12 cellular contexts compared by ENCODE assay signal in the genomic region with DNA sequence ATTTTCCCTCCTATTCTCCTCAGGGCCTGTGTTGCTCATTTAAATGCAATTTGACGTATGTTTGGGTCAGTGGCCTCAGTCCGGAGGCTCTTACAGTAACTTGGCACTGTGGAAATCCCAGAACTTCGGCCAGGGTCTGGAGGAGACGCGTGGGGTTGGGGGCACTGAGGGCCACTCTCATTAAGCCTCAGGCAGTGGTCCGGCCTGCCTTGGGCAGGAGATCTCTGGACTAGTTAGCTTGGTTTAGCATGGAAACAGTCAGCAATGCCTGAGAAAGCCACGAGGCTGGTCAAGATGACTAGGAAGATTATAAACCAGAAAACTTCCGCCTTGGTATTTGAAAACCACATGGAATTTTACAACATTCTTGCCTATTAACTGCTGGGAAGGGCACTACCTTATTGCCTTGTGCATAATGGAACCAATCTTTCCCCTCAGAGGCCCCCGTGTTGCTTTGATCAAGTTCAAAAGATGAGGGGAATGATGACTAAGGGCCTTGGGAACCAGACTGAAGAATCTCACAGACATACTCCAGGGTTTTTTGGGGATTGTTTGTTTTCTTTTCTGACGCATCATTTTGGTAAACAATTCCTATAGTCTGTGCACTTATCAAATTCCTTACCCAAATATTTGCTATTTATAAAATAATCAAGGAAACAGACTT.
A peak's percentile ranks its signal among the peaks of the same experiment; 100 is the strongest.
DNase-seq lines count a peak whose midpoint lies in the region; ATAC-seq and TF ChIP-seq lines count a peak whose summit lies in the region.
"Had no signal": no experiment of that assay in that cellular context is flagged by ENCODE, and none has a peak within 500 bp of the region (broad histone marks: within the 10 kb centered on the region; RNA-seq: fewer than 3 reads in every experiment).

No MANE protein-coding gene starts in this region.

- no peaks in the 10 kb centered on the region for H3F3A ChIP-seq in PC-3 (ENCODE audit: low read length, unreplicated experiment)

- H3K27me3 ChIP-seq in PC-3 (ENCODE audit: low read length) (no peaks in the 10 kb centered on the region), mucosa of rectum (ENCODE audit: control insufficient read depth in 2 of 2, insufficient read depth in 2 of 2, low read length in 2 of 2) (no peaks in the 10 kb centered on the region), neuronal stem cell (ENCODE audit: control insufficient read depth in 3 of 3, insufficient read depth in 3 of 3, low read depth in 1 of 3, low read length in 3 of 3) (no peaks in the 10 kb centered on the region), endodermal cell (ENCODE audit: control insufficient read depth, insufficient read depth, low read length, poor library complexity, severe bottlenecking) (no peaks in the 10 kb centered on the region)
- H3K27me3 ChIP-seq: esophagus squamous epithelium had no signal

- CTCF ChIA-PET in PC-3 (lab: Charles Lee): no interaction called here

- no peak overlapping the region for H4K8ac ChIP-seq in neuronal stem cell (ENCODE audit: low read depth, low read length)

- ATAC-seq in PC-3: peak; percentile 76

- no peaks in the 10 kb centered on the region for H3K36me3 Mint-ChIP-seq in dendritic cell treated with granulocyte-macrophage colony-stimulating factor and Interleukin-4, amounts not matched to agents 40 ng/mL and 50 ng/mL, for 4 days (ENCODE audit: low read depth)
- no peaks in the 10 kb centered on the region for H3K36me3 Mint-ChIP-seq in endodermal cell (ENCODE audit: low read depth)
- H3K36me3 Mint-ChIP-seq: activated naive CD8-positive, alpha-beta T cell had no signal

- H3K4me1 Mint-ChIP-seq in dendritic cell treated with granulocyte-macrophage colony-stimulating factor and Interleukin-4, amounts not matched to agents 40 ng/mL and 50 ng/mL, for 4 days (ENCODE audit: low read depth): peaks cover 8% of the 10 kb centered on the region
- peaks cover 16% of the 10 kb centered on the region for H3K4me1 Mint-ChIP-seq in endodermal cell
- H3K4me1 Mint-ChIP-seq: activated B cell treated with CpG ODN at 0.5 μM for 24 hours had no signal

- H2BK12ac ChIP-seq in neuronal stem cell (ENCODE audit: low read length): no peak overlapping the region

- H2AFZ ChIP-seq in PC-3 (ENCODE audit: low read length): peak overlapping the region; percentile 73
- no peak overlapping the region for H2AFZ ChIP-seq in neuronal stem cell (ENCODE audit: low read length)

- POLR2A ChIA-PET in PC-3 (lab: Charles Lee; ENCODE audit: unreplicated experiment): no interaction called here

- H3K4me1 ChIP-seq in PC-3 (ENCODE audit: insufficient read depth, low read length): peaks cover 24% of the 10 kb centered on the region
- peaks cover 26 to 36% of the 10 kb centered on the region in 2 donors for H3K4me1 ChIP-seq in mucosa of rectum (ENCODE audit: control insufficient read depth in 2 of 2, insufficient read depth in 2 of 2, low read length in 2 of 2)
- H3K4me1 ChIP-seq in neuronal stem cell (ENCODE audit: control insufficient read depth in 2 of 2, insufficient read depth in 1 of 2, low read depth in 1 of 2, low read length in 2 of 2): peaks cover 6 to 7% of the 10 kb centered on the region in 2 donors
- H3K4me1 ChIP-seq in endodermal cell (ENCODE audit: control insufficient read depth, insufficient read depth, low read length): peaks cover 4% of the 10 kb centered on the region

- no peak overlapping the region for H4K91ac ChIP-seq in neuronal stem cell (ENCODE audit: low read depth, low read length, poor library complexity)

- H3K27ac Mint-ChIP-seq in dendritic cell treated with granulocyte-macrophage colony-stimulating factor and Interleukin-4, amounts not matched to agents 40 ng/mL and 50 ng/mL, for 4 days: peak overlapping the region; percentile 74
- H3K27ac Mint-ChIP-seq in endodermal cell: no peak overlapping the region
- H3K27ac Mint-ChIP-seq: activated B cell treated with CpG ODN at 0.5 μM for 24 hours; activated naive CD8-positive, alpha-beta T cell had no signal

- H3K9me3 Mint-ChIP-seq in dendritic cell treated with granulocyte-macrophage colony-stimulating factor and Interleukin-4, amounts not matched to agents 40 ng/mL and 50 ng/mL, for 4 days: no peaks in the 10 kb centered on the region
- H3K9me3 Mint-ChIP-seq in endodermal cell: no peaks in the 10 kb centered on the region

- no peaks in the 10 kb centered on the region for H3K9me2 ChIP-seq in PC-3 (replicated peaks; ENCODE audit: low read length)

- no peaks in the 10 kb centered on the region for H3K9me3 ChIP-seq in PC-3 (ENCODE audit: low read length)
- H3K9me3 ChIP-seq in mucosa of rectum (ENCODE audit: control insufficient read depth in 2 of 2, low read length in 2 of 2): no peaks in the 10 kb centered on the region
- no peaks in the 10 kb centered on the region for H3K9me3 ChIP-seq in neuronal stem cell (replicated peaks in 1 of 2; ENCODE audit: control insufficient read depth in 2 of 2, insufficient read depth in 1 of 2, low read depth in 1 of 2, low read length in 2 of 2)
- H3K9me3 ChIP-seq in endodermal cell (ENCODE audit: control insufficient read depth, low read length): peaks cover 5% of the 10 kb centered on the region
- H3K9me3 ChIP-seq: esophagus squamous epithelium had no signal

- no peak for TF ChIP-seq CTCF in AG09319 (IDR thresholded peaks at IDR 0.05; ENCODE audit: low read depth, low read length)
- TF ChIP-seq CTCF in PC-3 (conservative IDR thresholded peaks at IDR 0.05; ENCODE audit: low read depth, low read length): no peak
- no peak for TF ChIP-seq CTCF in endodermal cell (conservative IDR thresholded peaks at IDR 0.05)

- no peak overlapping the region for H2BK5ac ChIP-seq in neuronal stem cell (ENCODE audit: low read length)

- H3K9ac ChIP-seq in PC-3 (ENCODE audit: low read length) (peak overlapping the region; percentile 81), mucosa of rectum (ENCODE audit: low read depth in 1 of 2, low read length in 2 of 2) (no peak overlapping the region), neuronal stem cell (ENCODE audit: low read depth, low read length, poor library complexity) (no peak overlapping the region), endodermal cell (ENCODE audit: extremely low read depth, low read length, poor library complexity, severe bottlenecking) (no peak overlapping the region)

- no peaks in the 10 kb centered on the region for H3K79me2 ChIP-seq in PC-3 (ENCODE audit: low read length)

- no peaks in the 10 kb centered on the region for H3K36me3 ChIP-seq in PC-3 (ENCODE audit: low read depth, low read length)
- no peaks in the 10 kb centered on the region for H3K36me3 ChIP-seq in mucosa of rectum (ENCODE audit: control insufficient read depth in 2 of 2, insufficient read depth in 2 of 2, low read length in 2 of 2)
- no peaks in the 10 kb centered on the region for H3K36me3 ChIP-seq in neuronal stem cell (replicated peaks in 1 of 2; ENCODE audit: control insufficient read depth in 2 of 2, insufficient read depth in 2 of 2, low read length in 2 of 2)
- no peaks in the 10 kb centered on the region for H3K36me3 ChIP-seq in endodermal cell (ENCODE audit: control insufficient read depth, insufficient read depth, low read length)
- H3K36me3 ChIP-seq: esophagus squamous epithelium had no signal

- no peak overlapping the region for H3K18ac ChIP-seq in neuronal stem cell (ENCODE audit: low read length)

- H3K4me3 ChIP-seq in PC-3 (ENCODE audit: low read length) (no peak overlapping the region; the same call in 1 of the 2 replicates), mucosa of rectum (ENCODE audit: low read length in 2 of 2) (peak overlapping the region; percentile 1 to 26), neuronal stem cell (ENCODE audit: low read length in 2 of 2) (no peak overlapping the region), endodermal cell (ENCODE audit: low read length) (no peak overlapping the region)

- H2BK120ac ChIP-seq in neuronal stem cell (ENCODE audit: low read depth, low read length): no peak overlapping the region

- intact Hi-C loops in PC-3 (cut with micrococcal nuclease): no loop called here
- intact Hi-C loops in dendritic cell treated with granulocyte-macrophage colony-stimulating factor and Interleukin-4, amounts not matched to agents 40 ng/mL and 50 ng/mL, for 4 days (cut with micrococcal nuclease): loop anchor here (10.0 kb wide), 1 partner anchor 54 kb away; no protein-coding TSS in a partner anchor

- H3K79me1 ChIP-seq in neuronal stem cell (ENCODE audit: low read depth, low read length): no peaks in the 10 kb centered on the region

- no CpG with 5 or more reads among the region's 10 CpGs for WGBS in neuronal stem cell (ENCODE audit: extremely low coverage in 2 of 2, insufficient read length in 2 of 2, insufficient replicate concordance in 1 of 2), 2 donors
- 84 to 92% methylated on average over 2 to 10 of the region's 10 CpGs for WGBS in endodermal cell (ENCODE audit: insufficient coverage in 1 of 2, insufficient read length in 1 of 2), 2 experiments

- H3K27ac ChIP-seq in PC-3 (ENCODE audit: low read length) (peak overlapping the region; percentile 99), mucosa of rectum (ENCODE audit: low read depth in 2 of 2, low read length in 2 of 2) (peak overlapping the region; percentile 72 to 79), neuronal stem cell (replicated peaks; ENCODE audit: low read length) (no peak overlapping the region), endodermal cell (ENCODE audit: low read depth, low read length) (no peak overlapping the region)

- H3K14ac ChIP-seq in neuronal stem cell (ENCODE audit: low read length): no peak overlapping the region

- no peak overlapping the region for H2AK5ac ChIP-seq in neuronal stem cell (ENCODE audit: low read depth, low read length)

- H4K20me1 ChIP-seq in PC-3 (ENCODE audit: low read length): no peaks in the 10 kb centered on the region

- H2BK15ac ChIP-seq in neuronal stem cell (ENCODE audit: low read length): no peak overlapping the region

- H3K23ac ChIP-seq in neuronal stem cell (ENCODE audit: low read depth, low read length, poor library complexity): no peak overlapping the region

- H3K27me3 Mint-ChIP-seq in dendritic cell treated with granulocyte-macrophage colony-stimulating factor and Interleukin-4, amounts not matched to agents 40 ng/mL and 50 ng/mL, for 4 days: peaks cover 8% of the 10 kb centered on the region
- no peaks in the 10 kb centered on the region for H3K27me3 Mint-ChIP-seq in endodermal cell (ENCODE audit: insufficient read depth)
- H3K27me3 Mint-ChIP-seq: activated naive CD8-positive, alpha-beta T cell had no signal

- DNase-seq in AG09319 (ENCODE audit: extremely low read depth, low read depth) (peak; percentile 97), PC-3 (peak; percentile 84), neuronal stem cell (ENCODE audit: low spot score) (no peak), endodermal cell (no peak), SKM-1 (lab: John Stamatoyannopoulos, UW; ENCODE audit: unreplicated experiment) (no peak), NCI-H1105 (lab: John Stamatoyannopoulos, UW) (no peak)
- DNase-seq: activated B cell treated with CpG ODN at 0.5 μM for 24 hours, esophagus squamous epithelium, NCI-H526 had no signal

- BruUV-seq in PC-3 (replicated peaks; lab: Mats Ljungman, UMichigan): no TSS peak

- H3K4me2 ChIP-seq in PC-3 (ENCODE audit: low read length): peak overlapping the region; percentile 79
- no peak overlapping the region for H3K4me2 ChIP-seq in neuronal stem cell (ENCODE audit: insufficient read depth, low read length, poor library complexity, severe bottlenecking)

- H3K4me3 Mint-ChIP-seq in dendritic cell treated with granulocyte-macrophage colony-stimulating factor and Interleukin-4, amounts not matched to agents 40 ng/mL and 50 ng/mL, for 4 days: no peak overlapping the region
- no peak overlapping the region for H3K4me3 Mint-ChIP-seq in endodermal cell
- H3K4me3 Mint-ChIP-seq: activated B cell treated with CpG ODN at 0.5 μM for 24 hours; activated naive CD8-positive, alpha-beta T cell had no signal

- H3K4ac ChIP-seq in neuronal stem cell (ENCODE audit: low read length): no peak overlapping the region

Comparison
In these comparisons a context has a peak if more than half of its experiments do, and no peak if none do; other contexts are left out.
1. DNase-seq: peak in AG09319 (single experiment) and PC-3 (single experiment); none in neuronal stem cell (single experiment), endodermal cell (single experiment), SKM-1 (single experiment) and NCI-H1105 (single experiment).
2. H3K27ac ChIP-seq: peak in PC-3 (single experiment) and mucosa of rectum (2 of 2); none in neuronal stem cell (single experiment) and endodermal cell (single experiment).
3. H3K4me3 ChIP-seq: peak in mucosa of rectum (2 of 2); none in PC-3 (single experiment), neuronal stem cell (0 of 2) and endodermal cell (single experiment).